39 cellular contexts compared by ENCODE assay signal in the genomic region with DNA sequence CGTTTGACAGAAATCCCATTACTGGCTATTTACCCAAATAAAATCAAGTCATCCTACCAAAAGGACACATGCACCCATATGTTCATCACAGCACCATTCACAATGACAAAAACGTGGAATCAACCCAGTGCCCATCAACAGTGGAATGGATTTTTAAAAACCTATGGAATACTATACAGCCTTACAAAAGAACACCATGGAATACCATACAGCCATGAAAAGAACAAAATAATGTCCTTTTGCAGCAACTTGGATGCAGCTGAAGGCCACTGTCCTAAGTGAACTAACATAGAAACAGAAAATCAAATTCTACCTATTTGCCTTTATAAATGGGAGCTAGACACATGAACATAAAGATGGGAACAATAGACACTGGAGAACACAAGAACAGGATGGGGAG. TPM values are rescaled to one million over a fixed set of nuclear protein-coding genes. Genes with fewer than 3 reads are reported as not detected.
"Had no signal": no experiment of that assay in that cellular context is flagged by ENCODE, and none has a peak within 500 bp of the region (broad histone marks: within the 10 kb centered on the region; RNA-seq: fewer than 3 reads in every experiment).

No MANE protein-coding gene starts in this region.

- H3K27ac Mint-ChIP-seq: activated CD4-positive, alpha-beta memory T cell treated with anti-CD3 and anti-CD28 coated beads, Interleukin-2, amount 10 ng/mL, durations not matched to agents 7 days and 5 days; activated CD4-positive, alpha-beta T cell treated with anti-CD3 and anti-CD28 coated beads for 36 hours; activated CD4-positive, alpha-beta T cell treated with anti-CD3 and anti-CD28 coated beads, Interleukin-2, amount 10 ng/mL, durations not matched to agents 7 days and 5 days; activated CD8-positive, alpha-beta memory T cell treated with anti-CD3 and anti-CD28 coated beads, Interleukin-2, amount 10 ng/mL, durations not matched to agents 7 days and 5 days; activated CD8-positive, alpha-beta T cell treated with anti-CD3 and anti-CD28 coated beads, Interleukin-2, amount 10 ng/mL, durations not matched to agents 7 days and 5 days; activated naive CD4-positive, alpha-beta T cell treated with anti-CD3 and anti-CD28 coated beads, Interleukin-2, amount 10 ng/mL, durations not matched to agents 7 days and 5 days; activated naive CD4-positive, alpha-beta T cell treated with anti-CD3 and anti-CD28 coated beads, Interleukin-2, amount 50 U/mL, for 24 hours; activated naive CD8-positive, alpha-beta T cell; activated naive CD8-positive, alpha-beta T cell treated with anti-CD3 and anti-CD28 coated beads, Interleukin-2, amount 10 ng/mL, durations not matched to agents 7 days and 5 days; activated naive CD8-positive, alpha-beta T cell treated with anti-CD3 and anti-CD28 coated beads, Interleukin-2, amount 50 U/mL, for 24 hours; activated T-cell treated with anti-CD3 and anti-CD28 coated beads, Interleukin-2, amount 50 U/mL, for 24 hours; activated T-helper 2 cell treated with anti-CD3 and anti-CD28 coated beads, Interferon-gamma antibody, Interleukin-2, Interleukin-4, amounts not matched to agents 10 μg/mL and 5 μg/mL and 100 μg/mL, durations not matched to agents 14 hours and 24 hours and 36 hours; brain; T-helper 1 cell treated with Interleukin-12 subunit alpha and Interleukin-12 subunit beta and Interleukin-4 antibody, amounts not matched to agents 30 μg/mL and 1 μg/mL, for 36 hours; T-helper 2 cell treated with Interferon-gamma antibody and Interleukin-4, amounts not matched to agents 5 μg/mL and 100 μg/mL, for 36 hours had no signal

- ATAC-seq: activated CD4-positive, alpha-beta T cell treated with anti-CD3 and anti-CD28 coated beads for 36 hours; activated CD4-positive, CD25-positive, alpha-beta regulatory T cell treated with anti-CD3 and anti-CD28 coated beads, Interleukin-2, amount 50 U/mL, for 24 hours; activated CD8-positive, alpha-beta memory T cell treated with anti-CD3 and anti-CD28 coated beads, Interleukin-2, amount 10 ng/mL, durations not matched to agents 7 days and 5 days; activated CD8-positive, alpha-beta T cell treated with anti-CD3 and anti-CD28 coated beads, Interleukin-2, amount 10 ng/mL, durations not matched to agents 7 days and 5 days; activated naive CD8-positive, alpha-beta T cell treated with anti-CD3 and anti-CD28 coated beads, Interleukin-2, amount 50 U/mL, for 24 hours had no signal

- H3K9me3 ChIP-seq: ascending aorta had no signal

- H3K27ac ChIP-seq: ascending aorta, cardiac muscle cell, VCaP had no signal

- H3K9me3 Mint-ChIP-seq: activated CD4-positive, alpha-beta memory T cell treated with anti-CD3 and anti-CD28 coated beads, Interleukin-2, amount 10 ng/mL, durations not matched to agents 7 days and 5 days; activated CD4-positive, alpha-beta T cell treated with anti-CD3 and anti-CD28 coated beads, Interleukin-2, amount 10 ng/mL, durations not matched to agents 7 days and 5 days; activated naive CD4-positive, alpha-beta T cell treated with anti-CD3 and anti-CD28 coated beads, Interleukin-2, amount 10 ng/mL, durations not matched to agents 7 days and 5 days; activated naive CD4-positive, alpha-beta T cell treated with anti-CD3 and anti-CD28 coated beads, Interleukin-2, amount 50 U/mL, for 24 hours; activated naive CD8-positive, alpha-beta T cell treated with anti-CD3 and anti-CD28 coated beads, Interleukin-2, amount 50 U/mL, for 24 hours; activated T-cell treated with anti-CD3 and anti-CD28 coated beads, Interleukin-2, amount 50 U/mL, for 24 hours; activated T-helper 2 cell treated with anti-CD3 and anti-CD28 coated beads, Interferon-gamma antibody, Interleukin-2, Interleukin-4, amounts not matched to agents 10 μg/mL and 5 μg/mL and 100 μg/mL, durations not matched to agents 14 hours and 24 hours and 36 hours; central memory CD8-positive, alpha-beta T cell; T-helper 1 cell treated with Interleukin-12 subunit alpha and Interleukin-12 subunit beta and Interleukin-4 antibody, amounts not matched to agents 30 μg/mL and 1 μg/mL, for 36 hours; T-helper 2 cell treated with Interferon-gamma antibody and Interleukin-4, amounts not matched to agents 5 μg/mL and 100 μg/mL, for 36 hours had no signal

- H3K4me1 Mint-ChIP-seq: activated CD4-positive, alpha-beta memory T cell treated with anti-CD3 and anti-CD28 coated beads, Interleukin-2, amount 10 ng/mL, durations not matched to agents 7 days and 5 days; activated CD4-positive, alpha-beta T cell treated with anti-CD3 and anti-CD28 coated beads, Interleukin-2, amount 10 ng/mL, durations not matched to agents 7 days and 5 days; activated CD8-positive, alpha-beta memory T cell treated with anti-CD3 and anti-CD28 coated beads, Interleukin-2, amount 10 ng/mL, durations not matched to agents 7 days and 5 days; activated naive CD4-positive, alpha-beta T cell treated with anti-CD3 and anti-CD28 coated beads, Interleukin-2, amount 10 ng/mL, durations not matched to agents 7 days and 5 days; activated naive CD8-positive, alpha-beta T cell treated with anti-CD3 and anti-CD28 coated beads, Interleukin-2, amount 10 ng/mL, durations not matched to agents 7 days and 5 days; central memory CD8-positive, alpha-beta T cell had no signal

- H3K27me3 ChIP-seq: ascending aorta, cardiac muscle cell had no signal

- H3K36me3 ChIP-seq: ascending aorta, cardiac muscle cell had no signal

- DNase-seq: activated CD4-positive, alpha-beta memory T cell treated with anti-CD3 and anti-CD28 coated beads, Interleukin-2, amount 10 ng/mL, durations not matched to agents 7 days and 5 days; activated CD4-positive, alpha-beta T cell treated with anti-CD3 and anti-CD28 coated beads for 1 hour; activated CD4-positive, alpha-beta T cell treated with anti-CD3 and anti-CD28 coated beads for 36 hours; activated CD4-positive, alpha-beta T cell treated with anti-CD3 and anti-CD28 coated beads for 48 hours; activated CD4-positive, alpha-beta T cell treated with anti-CD3 and anti-CD28 coated beads, Interleukin-2, amount 10 ng/mL, durations not matched to agents 7 days and 5 days; activated CD4-positive, alpha-beta T cell treated with anti-CD3 and anti-CD28 coated beads, Interleukin-2, amount 50 U/mL, for 48 hours; activated CD4-positive, CD25-positive, alpha-beta regulatory T cell; activated CD8-positive, alpha-beta memory T cell treated with anti-CD3 and anti-CD28 coated beads for 24 hours; activated CD8-positive, alpha-beta memory T cell treated with anti-CD3 and anti-CD28 coated beads, Interleukin-2, amount 10 ng/mL, durations not matched to agents 7 days and 5 days; activated CD8-positive, alpha-beta memory T cell treated with anti-CD3 and anti-CD28 coated beads, Interleukin-2, amount 50 U/mL, for 48 hours; activated CD8-positive, alpha-beta T cell treated with anti-CD3 and anti-CD28 coated beads, Interleukin-2, amount 10 ng/mL, durations not matched to agents 7 days and 5 days; activated effector memory CD4-positive, alpha-beta T cell treated with Interleukin-2 at 50 U/mL for 16 hours; activated gamma-delta T cell; activated naive CD4-positive, alpha-beta T cell treated with anti-CD3 and anti-CD28 coated beads, Interleukin-2, amount 10 ng/mL, durations not matched to agents 7 days and 5 days; activated naive CD4-positive, alpha-beta T cell treated with Interleukin-2 at 50 U/mL for 16 hours; activated naive CD8-positive, alpha-beta T cell treated with anti-CD3 and anti-CD28 coated beads, Interleukin-2, amount 10 ng/mL, durations not matched to agents 7 days and 5 days; activated naive CD8-positive, alpha-beta T cell treated with anti-CD3 and anti-CD28 coated beads, Interleukin-2, amount 50 U/mL, for 24 hours; activated T-cell treated with anti-CD3 and anti-CD28 coated beads, Interleukin-2, amount 50 U/mL, for 24 hours; activated T-cell treated with anti-CD3 and anti-CD28 coated beads, Interleukin-2, amount 50 U/mL, for 48 hours; amygdala; anterior cingulate cortex; caudate nucleus; cerebellar nuclear complex; T-helper 2 cell; T-helper 9 cell had no signal

- H3K4me3 Mint-ChIP-seq: activated CD4-positive, alpha-beta memory T cell treated with anti-CD3 and anti-CD28 coated beads, Interleukin-2, amount 10 ng/mL, durations not matched to agents 7 days and 5 days; activated CD4-positive, alpha-beta T cell treated with anti-CD3 and anti-CD28 coated beads for 36 hours; activated CD4-positive, alpha-beta T cell treated with anti-CD3 and anti-CD28 coated beads, Interleukin-2, amount 10 ng/mL, durations not matched to agents 7 days and 5 days; activated CD8-positive, alpha-beta memory T cell treated with anti-CD3 and anti-CD28 coated beads, Interleukin-2, amount 10 ng/mL, durations not matched to agents 7 days and 5 days; activated CD8-positive, alpha-beta T cell treated with anti-CD3 and anti-CD28 coated beads, Interleukin-2, amount 10 ng/mL, durations not matched to agents 7 days and 5 days; activated naive CD4-positive, alpha-beta T cell treated with anti-CD3 and anti-CD28 coated beads, Interleukin-2, amount 10 ng/mL, durations not matched to agents 7 days and 5 days; activated naive CD4-positive, alpha-beta T cell treated with anti-CD3 and anti-CD28 coated beads, Interleukin-2, amount 50 U/mL, for 24 hours; activated naive CD8-positive, alpha-beta T cell; activated naive CD8-positive, alpha-beta T cell treated with anti-CD3 and anti-CD28 coated beads, Interleukin-2, amount 10 ng/mL, durations not matched to agents 7 days and 5 days; activated naive CD8-positive, alpha-beta T cell treated with anti-CD3 and anti-CD28 coated beads, Interleukin-2, amount 50 U/mL, for 24 hours; activated T-cell treated with anti-CD3 and anti-CD28 coated beads, Interleukin-2, amount 50 U/mL, for 24 hours; brain; central memory CD8-positive, alpha-beta T cell; T-helper 1 cell treated with Interleukin-12 subunit alpha and Interleukin-12 subunit beta and Interleukin-4 antibody, amounts not matched to agents 30 μg/mL and 1 μg/mL, for 36 hours; T-helper 2 cell treated with Interferon-gamma antibody and Interleukin-4, amounts not matched to agents 5 μg/mL and 100 μg/mL, for 36 hours had no signal

- H3K27me3 Mint-ChIP-seq: activated CD4-positive, alpha-beta T cell treated with anti-CD3 and anti-CD28 coated beads for 36 hours; activated CD4-positive, alpha-beta T cell treated with anti-CD3 and anti-CD28 coated beads, Interleukin-2, amount 10 ng/mL, durations not matched to agents 7 days and 5 days; activated naive CD4-positive, alpha-beta T cell treated with anti-CD3 and anti-CD28 coated beads, Interleukin-2, amount 10 ng/mL, durations not matched to agents 7 days and 5 days; activated naive CD4-positive, alpha-beta T cell treated with anti-CD3 and anti-CD28 coated beads, Interleukin-2, amount 50 U/mL, for 24 hours; activated naive CD8-positive, alpha-beta T cell; activated naive CD8-positive, alpha-beta T cell treated with anti-CD3 and anti-CD28 coated beads, Interleukin-2, amount 10 ng/mL, durations not matched to agents 7 days and 5 days; activated naive CD8-positive, alpha-beta T cell treated with anti-CD3 and anti-CD28 coated beads, Interleukin-2, amount 50 U/mL, for 24 hours had no signal

- FAIRE-seq: bronchial epithelial cell, TTC549 had no signal

- H3K4me3 ChIP-seq: ascending aorta, cardiac muscle cell had no signal

- H3K36me3 Mint-ChIP-seq: activated CD8-positive, alpha-beta memory T cell treated with anti-CD3 and anti-CD28 coated beads, Interleukin-2, amount 10 ng/mL, durations not matched to agents 7 days and 5 days; activated naive CD4-positive, alpha-beta T cell treated with anti-CD3 and anti-CD28 coated beads, Interleukin-2, amount 10 ng/mL, durations not matched to agents 7 days and 5 days; activated naive CD4-positive, alpha-beta T cell treated with anti-CD3 and anti-CD28 coated beads, Interleukin-2, amount 50 U/mL, for 24 hours; activated naive CD8-positive, alpha-beta T cell treated with anti-CD3 and anti-CD28 coated beads, Interleukin-2, amount 10 ng/mL, durations not matched to agents 7 days and 5 days; brain had no signal

RNA-seq across cellular contexts. Expression of gene IPCEF1, which starts 17.4 kb away (rescaled TPM):
- total RNA-seq: ascending aorta, chondrocyte had no signal
- polyA plus RNA-seq: cardiac muscle cell had no signal
